In genomic region chrX:100819837-100820666, GRCh38 we compare ENCODE assay signal across 1 cellular context.
TF ChIP-seq lines count a peak whose summit lies in the region.

Gene CSTF2, plus strand, starts transcription at chrX:100820391. Its CDS starts 26 bp downstream, at chrX:100820417.

TF ChIP-seq in HEK293, 187 proteins besides CTCF, POLR2A, EP300 and RAD21 (continued from another document and continues in another):
- TF ChIP-seq ZSCAN30 (tag by site-specific recombination; IDR thresholded peaks at IDR 0.05): 0 out of 2 replicates have a peak, but pooled peaks have one; percentile 30
- TF ChIP-seq ZNF362 (tag by site-specific recombination; IDR thresholded peaks at IDR 0.05): no peak
- no peak for TF ChIP-seq ZSCAN18 (tag by site-specific recombination; IDR thresholded peaks at IDR 0.05)
- 0 out of 2 replicates have a peak, but pooled peaks have one; percentile 14 for TF ChIP-seq ZXDB (tag by site-specific recombination; IDR thresholded peaks at IDR 0.05)
- TF ChIP-seq ZNF341 (tag by site-specific recombination; IDR thresholded peaks at IDR 0.05; ENCODE audit: low read depth): peak; percentile 31; the same call in 1 of the 2 replicates
- no peak for TF ChIP-seq ZBTB44 (tag by site-specific recombination; IDR thresholded peaks at IDR 0.05)
- peak; percentile 72 for TF ChIP-seq ZBTB6 (tag by site-specific recombination; IDR thresholded peaks at IDR 0.05)
- no peak for TF ChIP-seq BCL11B (tag by site-specific recombination; IDR thresholded peaks at IDR 0.05; ENCODE audit: low read depth)
- no peak for TF ChIP-seq ZBTB10 (tag by site-specific recombination; IDR thresholded peaks at IDR 0.05)
- TF ChIP-seq KLF8 (tag by site-specific recombination; IDR thresholded peaks at IDR 0.05): peak; percentile 62
- peak; percentile 56; the same call in 1 of the 2 replicates for TF ChIP-seq TRIM28 (IDR thresholded peaks at IDR 0.05; ENCODE audit: borderline replicate concordance, low read length)
- TF ChIP-seq ZNF214 (tag by site-specific recombination; IDR thresholded peaks at IDR 0.05; ENCODE audit: borderline replicate concordance): no peak
- no peak for TF ChIP-seq ZNF26 (tag by site-specific recombination; IDR thresholded peaks at IDR 0.05)
- TF ChIP-seq ZNF514 (tag by site-specific recombination; IDR thresholded peaks at IDR 0.05): no peak
- TF ChIP-seq ZNF449 (tag by site-specific recombination; IDR thresholded peaks at IDR 0.05): 0 out of 2 replicates have a peak, but pooled peaks have one; percentile 28
- TF ChIP-seq ZNF398 (tag by site-specific recombination; IDR thresholded peaks at IDR 0.05): no peak
- TF ChIP-seq RBAK (tag by site-specific recombination; IDR thresholded peaks at IDR 0.05): no peak
- 0 out of 2 replicates have a peak, but pooled peaks have one; percentile 20 for TF ChIP-seq KLF1 (tag by site-specific recombination; IDR thresholded peaks at IDR 0.05)
- TF ChIP-seq PRDM2 (tag by site-specific recombination; IDR thresholded peaks at IDR 0.05; ENCODE audit: borderline replicate concordance): no peak
- TF ChIP-seq ZBTB11 (tag by site-specific recombination; conservative IDR thresholded peaks at IDR 0.05; ENCODE audit: low read depth): peak; percentile 97
- peak; percentile 83 for TF ChIP-seq ZNF121 (tag by site-specific recombination; IDR thresholded peaks at IDR 0.05)
- no peak for TF ChIP-seq ZNF24 (tag by site-specific recombination; IDR thresholded peaks at IDR 0.05)
- TF ChIP-seq PATZ1 (tag by site-specific recombination; IDR thresholded peaks at IDR 0.05): 0 out of 2 replicates have a peak, but pooled peaks have one; percentile 27
